36 cellular contexts compared by ENCODE assay signal in genomic region chr13:109616021-109616420, GRCh38.
"Had no signal": no experiment of that assay in that cellular context is flagged by ENCODE, and none has a peak within 500 bp of the region (broad histone marks: within the 10 kb centered on the region; RNA-seq: fewer than 3 reads in every experiment).

No MANE protein-coding gene starts in this region.

- H3K4me3 ChIP-seq: K562, MG63 had no signal

- H3K9me3 ChIP-seq: MG63 had no signal

- H3K4me3 Mint-ChIP-seq: activated B cell treated with CpG ODN at 0.5 μM for 24 hours; activated CD4-positive, alpha-beta memory T cell treated with anti-CD3 and anti-CD28 coated beads for 36 hours; activated naive CD4-positive, alpha-beta T cell treated with anti-CD3 and anti-CD28 coated beads, Interleukin-2, amount 10 ng/mL, durations not matched to agents 7 days and 5 days; activated naive CD8-positive, alpha-beta T cell; activated naive CD8-positive, alpha-beta T cell treated with anti-CD3 and anti-CD28 coated beads, Interleukin-2, amount 50 U/mL, for 24 hours; activated T-cell treated with anti-CD3 and anti-CD28 coated beads, Interleukin-2, amount 50 U/mL, for 4 hours; activated T-helper 1 cell treated with anti-CD3 and anti-CD28 coated beads, Interleukin-12 subunit alpha, Interleukin-12 subunit beta, Interleukin-2, Interleukin-4 antibody, amounts not matched to agents 30 ng/mL and 10 ng/mL and 1 ng/mL, durations not matched to agents 14 hours and 24 hours and 36 hours; central memory CD8-positive, alpha-beta T cell had no signal

- H3K27me3 ChIP-seq: brain microvascular endothelial cell, MG63 had no signal

- H3K9me3 Mint-ChIP-seq: activated B cell treated with CpG ODN at 0.5 μM for 24 hours; activated CD4-positive, alpha-beta memory T cell treated with anti-CD3 and anti-CD28 coated beads for 36 hours; activated naive CD4-positive, alpha-beta T cell treated with anti-CD3 and anti-CD28 coated beads, Interleukin-2, amount 10 ng/mL, durations not matched to agents 7 days and 5 days; activated naive CD8-positive, alpha-beta T cell treated with anti-CD3 and anti-CD28 coated beads, Interleukin-2, amount 50 U/mL, for 24 hours; activated T-cell treated with anti-CD3 and anti-CD28 coated beads, Interleukin-2, amount 50 U/mL, for 4 hours; activated T-helper 1 cell treated with anti-CD3 and anti-CD28 coated beads, Interleukin-12 subunit alpha, Interleukin-12 subunit beta, Interleukin-2, Interleukin-4 antibody, amounts not matched to agents 30 ng/mL and 10 ng/mL and 1 ng/mL, durations not matched to agents 14 hours and 24 hours and 36 hours had no signal

- H3K36me3 Mint-ChIP-seq: activated CD4-positive, alpha-beta memory T cell treated with anti-CD3 and anti-CD28 coated beads for 36 hours; activated naive CD4-positive, alpha-beta T cell treated with anti-CD3 and anti-CD28 coated beads, Interleukin-2, amount 10 ng/mL, durations not matched to agents 7 days and 5 days; activated naive CD8-positive, alpha-beta T cell had no signal

- H3K4me1 Mint-ChIP-seq: activated B cell treated with CpG ODN at 0.5 μM for 24 hours; activated naive CD4-positive, alpha-beta T cell treated with anti-CD3 and anti-CD28 coated beads, Interleukin-2, amount 10 ng/mL, durations not matched to agents 7 days and 5 days; activated naive CD8-positive, alpha-beta T cell treated with anti-CD3 and anti-CD28 coated beads, Interleukin-2, amount 50 U/mL, for 24 hours; central memory CD8-positive, alpha-beta T cell had no signal

- H3K27ac Mint-ChIP-seq: activated B cell treated with CpG ODN at 0.5 μM for 24 hours; activated CD4-positive, alpha-beta memory T cell treated with anti-CD3 and anti-CD28 coated beads for 36 hours; activated naive CD4-positive, alpha-beta T cell treated with anti-CD3 and anti-CD28 coated beads, Interleukin-2, amount 10 ng/mL, durations not matched to agents 7 days and 5 days; activated naive CD8-positive, alpha-beta T cell; activated naive CD8-positive, alpha-beta T cell treated with anti-CD3 and anti-CD28 coated beads, Interleukin-2, amount 50 U/mL, for 24 hours; activated T-helper 1 cell treated with anti-CD3 and anti-CD28 coated beads, Interleukin-12 subunit alpha, Interleukin-12 subunit beta, Interleukin-2, Interleukin-4 antibody, amounts not matched to agents 30 ng/mL and 10 ng/mL and 1 ng/mL, durations not matched to agents 14 hours and 24 hours and 36 hours had no signal

- H3K36me3 ChIP-seq: brain microvascular endothelial cell, MG63 had no signal

- DNase-seq: activated B cell treated with CpG ODN at 0.5 μM for 24 hours; activated CD4-positive, alpha-beta memory T cell treated with anti-CD3 and anti-CD28 coated beads for 36 hours; activated CD4-positive, alpha-beta T cell treated with anti-CD3 and anti-CD28 coated beads for 4 hours; activated CD4-positive, alpha-beta T cell treated with anti-CD3 and anti-CD28 coated beads, Interleukin-2, amount 50 U/mL, for 1 hour; activated CD4-positive, CD25-positive, alpha-beta regulatory T cell treated with anti-CD3 and anti-CD28 coated beads, Interleukin-2, amount 50 U/mL, for 72 hours; activated CD8-positive, alpha-beta memory T cell treated with anti-CD3 and anti-CD28 coated beads, Interleukin-2, amount 50 U/mL, for 4 hours; activated effector memory CD4-positive, alpha-beta T cell treated with Interleukin-2 at 50 U/mL for 16 hours; activated naive CD4-positive, alpha-beta T cell treated with anti-CD3 and anti-CD28 coated beads, Interleukin-2, amount 10 ng/mL, durations not matched to agents 7 days and 5 days; activated naive CD8-positive, alpha-beta T cell treated with anti-CD3 and anti-CD28 coated beads, Interleukin-2, amount 50 U/mL, for 24 hours; activated T-cell treated with anti-CD3 and anti-CD28 coated beads for 4 hours; activated T-cell treated with anti-CD3 and anti-CD28 coated beads, Interleukin-2, amount 50 U/mL, for 4 hours; amniotic stem cell; aorta; brain microvascular endothelial cell; MG63; NCI-H1048; NCI-H1105 treated with DMSO at 0.1 percent for 48 hours; NCI-H1436; NCI-H1694; NCI-H1930; NCI-H2081 treated with DMSO at 0.1 percent for 48 hours; NCI-H226; NCI-H510A; NCI-H526; NCI-H748 treated with DMSO at 0.1 percent for 48 hours; NK-92 treated with Interleukin-12 subunit alpha and Interleukin-12 subunit beta, amount 100 ng/mL, for 24 hours; Right ventricle myocardium superior; SW 1271; T-helper 1 cell; T-helper 2 cell; T-helper 9 cell had no signal

- H3K27me3 Mint-ChIP-seq: activated B cell treated with CpG ODN at 0.5 μM for 24 hours; activated naive CD4-positive, alpha-beta T cell treated with anti-CD3 and anti-CD28 coated beads, Interleukin-2, amount 10 ng/mL, durations not matched to agents 7 days and 5 days; activated naive CD8-positive, alpha-beta T cell; activated naive CD8-positive, alpha-beta T cell treated with anti-CD3 and anti-CD28 coated beads, Interleukin-2, amount 50 U/mL, for 24 hours; central memory CD8-positive, alpha-beta T cell had no signal

- H3K27ac ChIP-seq: brain microvascular endothelial cell, VCaP had no signal
